27 cellular contexts compared by ENCODE assay signal in genomic region chrX:105314468-105314867, GRCh38.
A peak's percentile ranks its signal among the peaks of the same experiment; 100 is the strongest.
DNase-seq lines count a peak whose midpoint lies in the region; TF ChIP-seq lines count a peak whose summit lies in the region.
"Had no signal": no experiment of that assay in that cellular context is flagged by ENCODE, and none has a peak within 500 bp of the region (broad histone marks: within the 10 kb centered on the region; RNA-seq: fewer than 3 reads in every experiment).

No MANE protein-coding gene starts in this region.

- H3K79me2 ChIP-seq in ACC112 (ENCODE audit: control insufficient read depth, insufficient read depth, low read length, unreplicated experiment) = peaks cover 14% of the 10 kb centered on the region
- H3K79me2 ChIP-seq in mammary epithelial cell (ENCODE audit: insufficient read depth, low read length) = peaks cover 7% of the 10 kb centered on the region

- no peak overlapping the region for H3K27ac Mint-ChIP-seq in chondrocyte (ENCODE audit: unreplicated experiment)
- H3K27ac Mint-ChIP-seq: immature natural killer cell, T-helper 17 cell had no signal

- H3K27me3 ChIP-seq in ACC112 (ENCODE audit: insufficient read depth, low read length) (no peaks in the 10 kb centered on the region), mammary epithelial cell (ENCODE audit: insufficient read depth, low read length) (no peaks in the 10 kb centered on the region)
- H3K27me3 ChIP-seq: right atrium auricular region had no signal

- no peaks in the 10 kb centered on the region for H3K27me3 Mint-ChIP-seq in chondrocyte (ENCODE audit: low read depth)
- H3K27me3 Mint-ChIP-seq: T-helper 17 cell had no signal

- H3K4me3 ChIP-seq in ACC112 (ENCODE audit: low read depth, low read length) (peak overlapping the region; percentile 84), mammary epithelial cell (replicated peaks in 1 of 3; ENCODE audit: insufficient read depth in 1 of 3, low read depth in 2 of 3, low read length in 3 of 3) (peak overlapping the region; percentile 32 to 51 (median 45))
- H3K4me3 ChIP-seq: HAP-1, lung, right atrium auricular region had no signal

- H3K9ac ChIP-seq in mammary epithelial cell (ENCODE audit: insufficient read depth, low read length) = peak overlapping the region; percentile 87

- H3K27ac ChIP-seq in ACC112 (ENCODE audit: low read depth, low read length) (peak overlapping the region; percentile 99), mammary epithelial cell (ENCODE audit: insufficient read depth, low read depth, low read length) (peak overlapping the region; percentile 94)
- H3K27ac ChIP-seq: right atrium auricular region, VCaP had no signal

- H3K9me3 ChIP-seq in mammary epithelial cell (replicated peaks; ENCODE audit: insufficient read depth, low read length) = no peaks in the 10 kb centered on the region
- H3K9me3 ChIP-seq: Caco-2, HAP-1, right atrium auricular region had no signal

- H3K4me2 ChIP-seq in mammary epithelial cell (ENCODE audit: insufficient read depth, low read depth, low read length) = peak overlapping the region; percentile 71

- H3K4me1 ChIP-seq in ACC112 (ENCODE audit: control insufficient read depth, insufficient read depth, low read length, unreplicated experiment) (peaks cover 26% of the 10 kb centered on the region), mammary epithelial cell (ENCODE audit: insufficient read depth, low read length) (peaks cover 7% of the 10 kb centered on the region)
- H3K4me1 ChIP-seq: Caco-2, HAP-1, right atrium auricular region had no signal

- in situ Hi-C loops in mammary epithelial cell (cut with MboI; ENCODE audit: low sequenced_read_pairs in 2 of 2) = no loop called here

- BruUV-seq in mammary epithelial cell (replicated peaks; lab: Mats Ljungman, UMichigan) = no TSS peak

- H3K4me1 Mint-ChIP-seq in chondrocyte (ENCODE audit: low read depth) = peaks cover 9% of the 10 kb centered on the region
- H3K4me1 Mint-ChIP-seq: immature natural killer cell, T-helper 17 cell had no signal

- no peaks in the 10 kb centered on the region for H3K9me3 Mint-ChIP-seq in chondrocyte (ENCODE audit: low read depth)

- 41% methylated on average over 2 of the region's 2 CpGs for WGBS in mammary epithelial cell (ENCODE audit: low coverage, missing lambda C conversion rate)

- H2AFZ ChIP-seq in ACC112 (ENCODE audit: low read length, unreplicated experiment) (peak overlapping the region; percentile 75), mammary epithelial cell (ENCODE audit: low read depth, low read length) (peak overlapping the region; percentile 40)

- H4K20me1 ChIP-seq in mammary epithelial cell (ENCODE audit: insufficient read depth, low read length) = no peaks in the 10 kb centered on the region

- no peaks in the 10 kb centered on the region for H3K36me3 ChIP-seq in ACC112 (ENCODE audit: insufficient read depth, low read length)
- no peaks in the 10 kb centered on the region for H3K36me3 ChIP-seq in mammary epithelial cell (ENCODE audit: insufficient read depth, low read length)
- H3K36me3 ChIP-seq: HAP-1, right atrium auricular region had no signal

- DNase-seq in NCI-H226 (peak; percentile 57), mammary epithelial cell (peak; percentile 89), fibroblast of the conjunctiva (ENCODE audit: low read depth) (peak; percentile 48), retina (no peak), chondrocyte (ENCODE audit: low spot score) (no peak), medulla oblongata (ENCODE audit: extremely low spot score) (no peak), NCI-H69 (lab: John Stamatoyannopoulos, UW) (no peak)
- DNase-seq: 8988T; activated CD4-positive, alpha-beta T cell treated with anti-CD3 and anti-CD28 coated beads, Interleukin-2, amount 50 U/mL, for 4 hours; activated gamma-delta T cell treated with Interleukin-2 at 50 U/mL for 16 hours; amniotic stem cell; Caco-2; cerebellar nuclear complex; DND-41; effector memory CD4-positive, alpha-beta T cell; immature natural killer cell; NCI-H1105; nucleus accumbens; SHP77 treated with DMSO at 0.1 percent for 48 hours; stimulated activated CD4-positive, alpha-beta T cell treated with anti-CD3 and anti-CD28 coated beads, Interleukin-15, amount 100 ng/mL, for 24 hours; substantia nigra; T-helper 17 cell had no signal

- no peaks in the 10 kb centered on the region for H3K36me3 Mint-ChIP-seq in chondrocyte (ENCODE audit: low read depth)
- H3K36me3 Mint-ChIP-seq: immature natural killer cell had no signal

- intact Hi-C loops in mammary epithelial cell (cut with micrococcal nuclease) = loop anchor here (1.0 to 10.0 kb wide), 3 partner anchors 150 to 383 kb away; no protein-coding TSS in a partner anchor

- CTCF ChIA-PET in mammary epithelial cell (lab: Charles Lee; ENCODE audit: low non-redundant PET) = interaction anchor here (0.6 kb wide), 1 partner anchor 26 kb away, joined by 3 read pairs; no protein-coding TSS in a partner anchor

- TF ChIP-seq CTCF in mammary epithelial cell (conservative IDR thresholded peaks at IDR 0.05 in 1 of 2, IDR thresholded peaks at IDR 0.05 in 1 of 2; ENCODE audit: extremely low read depth in 1 of 2, insufficient read depth in 1 of 2, low read depth in 1 of 2, low read length in 2 of 2) = no peak
- TF ChIP-seq CTCF in chondrocyte (IDR thresholded peaks at IDR 0.05) = no peak

- dilution Hi-C loops in mammary epithelial cell (cut with HindIII; ENCODE audit: low sequenced_read_pairs) = no loop called here

- no peak overlapping the region for H3K4me3 Mint-ChIP-seq in chondrocyte (ENCODE audit: unreplicated experiment)
- H3K4me3 Mint-ChIP-seq: immature natural killer cell, T-helper 17 cell had no signal

Comparison
In these comparisons a context has a peak if more than half of its experiments do, and no peak if none do; other contexts are left out.
1. DNase-seq: peak in NCI-H226 (single experiment), mammary epithelial cell (single experiment) and fibroblast of the conjunctiva (single experiment); none in retina (single experiment), chondrocyte (single experiment), medulla oblongata (single experiment) and NCI-H69 (single experiment).